In genomic region chr20:52313335-52313963, GRCh38 we compare ENCODE assay signal across 9 cellular contexts.
DNase-seq lines count a peak whose midpoint lies in the region; ATAC-seq and TF ChIP-seq lines count a peak whose summit lies in the region.
"Had no signal": no experiment of that assay in that cellular context is flagged by ENCODE, and none has a peak within 500 bp of the region (broad histone marks: within the 10 kb centered on the region; RNA-seq: fewer than 3 reads in every experiment).

No MANE protein-coding gene starts in this region.

- H3K4me1 Mint-ChIP-seq in endodermal cell, result peaks cover 6% of the 10 kb centered on the region
- H3K4me1 Mint-ChIP-seq in CD4-positive, alpha-beta memory T cell, result peaks cover 2 to 18% (median 6%) of the 10 kb centered on the region in 4 donors
- H3K4me1 Mint-ChIP-seq: memory B cell had no signal

- H3K9me3 Mint-ChIP-seq in endodermal cell, result peaks cover 2% of the 10 kb centered on the region
- peaks cover 0 to 4% (median 0%) of the 10 kb centered on the region in 8 donors for H3K9me3 Mint-ChIP-seq in CD4-positive, alpha-beta memory T cell
- H3K9me3 Mint-ChIP-seq: memory B cell had no signal

- H3K36me3 ChIP-seq in HAP-1 (replicated peaks) (no peaks in the 10 kb centered on the region), endodermal cell (ENCODE audit: control insufficient read depth, insufficient read depth, low read length) (no peaks in the 10 kb centered on the region), neuronal stem cell (replicated peaks in 1 of 2; ENCODE audit: control insufficient read depth in 2 of 2, insufficient read depth in 2 of 2, low read length in 2 of 2) (no peaks in the 10 kb centered on the region)
- H3K36me3 ChIP-seq in CD4-positive, alpha-beta memory T cell (ENCODE audit: insufficient read depth, low read length), result no peaks in the 10 kb centered on the region

- POLR2A ChIA-PET in CD4-positive, alpha-beta memory T cell (lab: Charles Lee; ENCODE audit: partially characterized antibody), result interaction anchor here (1.3 kb wide), 1 partner anchor 902 kb away, joined by 3 read pairs; no protein-coding TSS in a partner anchor

- H3K4me2 ChIP-seq in neuronal stem cell (ENCODE audit: insufficient read depth, low read length, poor library complexity, severe bottlenecking), result no peak overlapping the region

- H4K8ac ChIP-seq in neuronal stem cell (ENCODE audit: low read depth, low read length), result no peak overlapping the region

- H3K9me3 ChIP-seq in HAP-1, result no peaks in the 10 kb centered on the region
- no peaks in the 10 kb centered on the region for H3K9me3 ChIP-seq in endodermal cell (ENCODE audit: control insufficient read depth, low read length)
- no peaks in the 10 kb centered on the region for H3K9me3 ChIP-seq in neuronal stem cell (replicated peaks in 1 of 2; ENCODE audit: control insufficient read depth in 2 of 2, insufficient read depth in 1 of 2, low read depth in 1 of 2, low read length in 2 of 2)
- H3K9me3 ChIP-seq in CD4-positive, alpha-beta memory T cell (ENCODE audit: control insufficient read depth in 1 of 2, low read length in 2 of 2), result no peaks in the 10 kb centered on the region

- DNase-seq in HAP-1 (ENCODE audit: low spot score in 2 of 2) (peak; percentile 6 to 8), NCI-H524 (lab: John Stamatoyannopoulos, UW) (peak; percentile 66 to 82), endodermal cell (peak; percentile 70), neuronal stem cell (ENCODE audit: low spot score) (peak; percentile 27), SKM-1 treated with dmso at 0.1 percent for 144 hours (lab: John Stamatoyannopoulos, UW; ENCODE audit: unreplicated experiment) (no peak), Kasumi-1 (lab: John Stamatoyannopoulos, UW) (no peak)
- no peak for DNase-seq in CD4-positive, alpha-beta memory T cell

- peak overlapping the region; percentile 53 for H2AFZ ChIP-seq in neuronal stem cell (ENCODE audit: low read length)

- H3K27me3 Mint-ChIP-seq in endodermal cell (ENCODE audit: insufficient read depth), result peaks cover 3% of the 10 kb centered on the region
- no peaks in the 10 kb centered on the region for H3K27me3 Mint-ChIP-seq in CD4-positive, alpha-beta memory T cell

- CTCF ChIA-PET in CD4-positive, alpha-beta memory T cell (lab: Charles Lee; ENCODE audit: partially characterized antibody), result interaction anchor here (0.8 to 6.7 kb wide), 15 partner anchors 20 to 1887 kb away, joined by 3 to 115 read pairs (median 3); no protein-coding TSS in a partner anchor

- no peak overlapping the region for H3K27ac ChIP-seq in endodermal cell (ENCODE audit: low read depth, low read length)
- H3K27ac ChIP-seq in neuronal stem cell (replicated peaks; ENCODE audit: low read length), result no peak overlapping the region
- no peak overlapping the region for H3K27ac ChIP-seq in CD4-positive, alpha-beta memory T cell (ENCODE audit: low read depth, low read length)

- H3K79me1 ChIP-seq in neuronal stem cell (ENCODE audit: low read depth, low read length), result no peaks in the 10 kb centered on the region

- H3K9ac ChIP-seq in endodermal cell (ENCODE audit: extremely low read depth, low read length, poor library complexity, severe bottlenecking) (no peak overlapping the region), neuronal stem cell (ENCODE audit: low read depth, low read length, poor library complexity) (no peak overlapping the region)

- no peak overlapping the region for H2BK120ac ChIP-seq in neuronal stem cell (ENCODE audit: low read depth, low read length)

- no peak overlapping the region for H3K27ac Mint-ChIP-seq in endodermal cell
- H3K27ac Mint-ChIP-seq in CD4-positive, alpha-beta memory T cell, result peak overlapping the region in 1 of 7 donors; percentile 25
- H3K27ac Mint-ChIP-seq: memory B cell had no signal

- no peak overlapping the region for H2BK12ac ChIP-seq in neuronal stem cell (ENCODE audit: low read length)

- H3K4me1 ChIP-seq in HAP-1 (no peaks in the 10 kb centered on the region), endodermal cell (ENCODE audit: control insufficient read depth, insufficient read depth, low read length) (no peaks in the 10 kb centered on the region), neuronal stem cell (ENCODE audit: control insufficient read depth in 2 of 2, insufficient read depth in 1 of 2, low read depth in 1 of 2, low read length in 2 of 2) (peaks cover 0 to 3% of the 10 kb centered on the region in 2 donors)
- H3K4me1 ChIP-seq in CD4-positive, alpha-beta memory T cell (ENCODE audit: insufficient read depth, low read length), result no peaks in the 10 kb centered on the region

- no peak overlapping the region for H3K4ac ChIP-seq in neuronal stem cell (ENCODE audit: low read length)

- no peak overlapping the region for H3K4me3 Mint-ChIP-seq in endodermal cell
- H3K4me3 Mint-ChIP-seq in CD4-positive, alpha-beta memory T cell, result peak overlapping the region in 1 of 8 donors; percentile 11
- H3K4me3 Mint-ChIP-seq: memory B cell had no signal

- H3K4me3 ChIP-seq in HAP-1 (no peak overlapping the region), endodermal cell (ENCODE audit: low read length) (no peak overlapping the region), neuronal stem cell (ENCODE audit: low read length in 2 of 2) (no peak overlapping the region)
- no peak overlapping the region for H3K4me3 ChIP-seq in CD4-positive, alpha-beta memory T cell (ENCODE audit: low read length in 2 of 2)

- peak; percentile 65 for TF ChIP-seq CTCF in endodermal cell (conservative IDR thresholded peaks at IDR 0.05)

- 45 to 48% methylated on average over 14 to 16 of the region's 16 CpGs for WGBS in endodermal cell (ENCODE audit: insufficient coverage in 1 of 2, insufficient read length in 1 of 2), 2 experiments
- no CpG with 5 or more reads among the region's 16 CpGs for WGBS in neuronal stem cell (ENCODE audit: extremely low coverage in 2 of 2, insufficient read length in 2 of 2, insufficient replicate concordance in 1 of 2), 2 donors

- H2BK15ac ChIP-seq in neuronal stem cell (ENCODE audit: low read length), result no peak overlapping the region

- no peak for ATAC-seq in HG03432 (IDR thresholded peaks at IDR 0.05; ENCODE audit: unreplicated experiment)

- H3K14ac ChIP-seq in neuronal stem cell (ENCODE audit: low read length), result no peak overlapping the region

- H3K27me3 ChIP-seq in HAP-1 (ENCODE audit: low read depth) (peaks cover 6% of the 10 kb centered on the region; the same call in 1 of the 2 replicates), endodermal cell (ENCODE audit: control insufficient read depth, insufficient read depth, low read length, poor library complexity, severe bottlenecking) (no peaks in the 10 kb centered on the region), neuronal stem cell (ENCODE audit: control insufficient read depth in 3 of 3, insufficient read depth in 3 of 3, low read depth in 1 of 3, low read length in 3 of 3) (no peaks in the 10 kb centered on the region)
- no peaks in the 10 kb centered on the region for H3K27me3 ChIP-seq in CD4-positive, alpha-beta memory T cell (ENCODE audit: insufficient read depth, low read length)

- intact Hi-C loops in CD4-positive, alpha-beta memory T cell (cut with micrococcal nuclease), result loop anchor here (2.0 to 10.0 kb wide), 6 partner anchors 71 to 1884 kb away; no protein-coding TSS in a partner anchor

- H3K18ac ChIP-seq in neuronal stem cell (ENCODE audit: low read length), result no peak overlapping the region

- no peak overlapping the region for H2AK5ac ChIP-seq in neuronal stem cell (ENCODE audit: low read depth, low read length)

- no peak overlapping the region for H2BK5ac ChIP-seq in neuronal stem cell (ENCODE audit: low read length)

- in situ Hi-C loops in HAP-1 (cut with MboI; ENCODE audit: low sequenced_read_pairs), result no loop called here

- H4K91ac ChIP-seq in neuronal stem cell (ENCODE audit: low read depth, low read length, poor library complexity), result no peak overlapping the region

- H3K36me3 Mint-ChIP-seq in endodermal cell (ENCODE audit: low read depth), result no peaks in the 10 kb centered on the region
- H3K36me3 Mint-ChIP-seq in CD4-positive, alpha-beta memory T cell, result no peaks in the 10 kb centered on the region

- H3K23ac ChIP-seq in neuronal stem cell (ENCODE audit: low read depth, low read length, poor library complexity), result no peak overlapping the region

Comparison
In these comparisons a context has a peak if more than half of its experiments do, and no peak if none do; other contexts are left out.
1. DNase-seq: peak in HAP-1 (2 of 2), NCI-H524 (2 of 2), endodermal cell (single experiment) and neuronal stem cell (single experiment); none in SKM-1 treated with dmso at 0.1 percent for 144 hours (single experiment), CD4-positive, alpha-beta memory T cell (0 of 5) and Kasumi-1 (0 of 2).